27 cellular contexts compared by ENCODE assay signal in genomic region chr1:30258876-30259275, GRCh38.
"Had no signal": no experiment of that assay in that cellular context is flagged by ENCODE, and none has a peak within 500 bp of the region (broad histone marks: within the 10 kb centered on the region; RNA-seq: fewer than 3 reads in every experiment).

No MANE protein-coding gene starts in this region.

- H3K9me3 ChIP-seq: breast epithelium, esophagus squamous epithelium, heart right ventricle, left lung, mucosa of descending colon, tibial artery, upper lobe of right lung had no signal

- FAIRE-seq: colon, endometrium had no signal

- ATAC-seq: activated CD4-positive, alpha-beta T cell treated with anti-CD3 and anti-CD28 coated beads for 36 hours; activated CD8-positive, alpha-beta memory T cell treated with anti-CD3 and anti-CD28 coated beads, Interleukin-2, amount 10 ng/mL, durations not matched to agents 7 days and 5 days; activated CD8-positive, alpha-beta T cell treated with anti-CD3 and anti-CD28 coated beads, Interleukin-2, amount 10 ng/mL, durations not matched to agents 7 days and 5 days; activated naive CD4-positive, alpha-beta T cell treated with anti-CD3 and anti-CD28 coated beads, Interleukin-2, amount 50 U/mL, for 72 hours; heart right ventricle; left lung; mucosa of descending colon; natural killer cell treated with Interleukin-12 subunit alpha and Interleukin-12 subunit beta and Interleukin-15 and Interleukin-18, amount 100 ng/mL, for 72 hours; right cardiac atrium; upper lobe of right lung had no signal

- DNase-seq: activated B cell treated with CpG ODN at 0.5 μM for 24 hours; activated CD4-positive, alpha-beta T cell treated with anti-CD3 and anti-CD28 coated beads for 36 hours; activated CD8-positive, alpha-beta memory T cell treated with anti-CD3 and anti-CD28 coated beads, Interleukin-2, amount 10 ng/mL, durations not matched to agents 7 days and 5 days; activated CD8-positive, alpha-beta T cell treated with anti-CD3 and anti-CD28 coated beads, Interleukin-2, amount 10 ng/mL, durations not matched to agents 7 days and 5 days; activated naive CD4-positive, alpha-beta T cell; activated T-cell treated with anti-CD3 and anti-CD28 coated beads, Interleukin-2, amount 50 U/mL, for 48 hours; dermis blood vessel endothelial cell; effector CD8-positive, alpha-beta T cell; esophagus squamous epithelium; foreskin melanocyte; heart right ventricle; kidney glomerular epithelial cell; left lung; mesendoderm; mucosa of descending colon; right cardiac atrium; stimulated activated CD4-positive, alpha-beta T cell treated with anti-CD3 and anti-CD28 coated beads, Interleukin-2, amount 100 ng/mL, for 48 hours; T-helper 2 cell; upper lobe of right lung had no signal

- H3K4me1 ChIP-seq: breast epithelium, esophagus squamous epithelium, heart right ventricle, left lung, tibial artery, upper lobe of right lung had no signal

- H3K27ac ChIP-seq: breast epithelium, epithelial cell of prostate, esophagus squamous epithelium, heart right ventricle, left lung, tibial artery, upper lobe of right lung had no signal

- H3K36me3 ChIP-seq: breast epithelium, esophagus squamous epithelium, heart right ventricle, left lung, tibial artery, upper lobe of right lung had no signal

- H3K4me3 ChIP-seq: breast epithelium, esophagus squamous epithelium, heart right ventricle, left lung, lung, mucosa of descending colon, tibial artery, upper lobe of right lung had no signal
